Comparison of ENCODE assay signal across 11 cellular contexts in the genomic region with DNA sequence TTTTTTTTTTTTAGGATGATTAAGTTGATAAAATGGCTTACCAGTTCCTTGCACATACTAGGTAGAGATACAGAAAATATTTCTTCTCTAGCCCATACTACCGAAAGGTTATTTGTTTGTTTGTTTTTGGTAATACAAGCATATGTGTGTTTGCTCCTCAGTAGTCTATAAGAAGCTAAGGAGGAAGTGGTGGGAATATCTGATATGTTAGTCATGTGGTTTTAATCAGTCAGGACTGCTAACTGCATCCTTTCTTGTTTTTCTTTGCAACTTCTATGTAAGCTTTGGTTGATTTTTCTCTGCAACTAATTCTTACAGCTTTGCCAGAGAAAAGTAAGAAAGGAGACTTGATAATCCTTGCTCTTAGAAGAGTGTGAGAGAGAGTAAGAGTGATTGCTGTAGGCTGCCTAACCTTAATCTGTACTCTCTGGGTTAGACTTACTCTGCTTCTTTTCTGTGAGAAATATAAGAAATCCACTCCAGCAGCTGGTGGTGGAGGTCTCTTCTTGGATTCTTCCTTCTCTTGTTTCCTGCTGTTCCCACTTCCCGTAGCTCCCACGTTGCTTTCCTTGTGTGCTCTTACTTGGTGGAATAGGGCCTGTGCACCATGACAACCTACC. TPM values are rescaled to one million over a fixed set of nuclear protein-coding genes. Genes with fewer than 3 reads are reported as not detected.
DNase-seq lines count a peak whose midpoint lies in the region; ATAC-seq and TF ChIP-seq lines count a peak whose summit lies in the region.
"Had no signal": no experiment of that assay in that cellular context is flagged by ENCODE, and none has a peak within 500 bp of the region (broad histone marks: within the 10 kb centered on the region; RNA-seq: fewer than 3 reads in every experiment).

No MANE protein-coding gene starts in this region.

- H3K27ac ChIP-seq in AG04450 (ENCODE audit: low read depth, low read length): no peak overlapping the region
- peak overlapping the region; percentile 14 to 18 for H3K27ac ChIP-seq in ascending aorta
- no peak overlapping the region for H3K27ac ChIP-seq in GM23338 (ENCODE audit: low read depth)

- no peaks in the 10 kb centered on the region for H3K36me3 ChIP-seq in ascending aorta
- H3K36me3 ChIP-seq in GM23338 (ENCODE audit: insufficient read depth): no peaks in the 10 kb centered on the region

- H3K27ac Mint-ChIP-seq in GM23338: no peak overlapping the region

- no peaks in the 10 kb centered on the region for H3K9me3 Mint-ChIP-seq in GM23338

- no peaks in the 10 kb centered on the region for H3F3A ChIP-seq in GM23338 (replicated peaks; ENCODE audit: low read depth)

- in situ Hi-C loops in KBM-7 (cut with MboI; ENCODE audit: low pct_unique_long_range_greater_than_20kb, low sequenced_read_pairs): no loop called here

- H3K4me3 ChIP-seq in AG04450 (ENCODE audit: low read depth, low read length) (no peak overlapping the region), ascending aorta (no peak overlapping the region), GM23338 (no peak overlapping the region)

- no peak overlapping the region for H3K4me2 ChIP-seq in GM23338

- H4K20me1 ChIP-seq in GM23338 (replicated peaks; ENCODE audit: insufficient read depth): peaks cover 3% of the 10 kb centered on the region; the same call in 1 of the 2 replicates

- no peaks in the 10 kb centered on the region for H3K36me3 Mint-ChIP-seq in GM23338 (ENCODE audit: low read depth)

- intact Hi-C loops in ascending aorta (cut with DNase I): no loop called here

- H3K27me3 ChIP-seq in AG04450 (ENCODE audit: control insufficient read depth, insufficient read depth, low read length) (no peaks in the 10 kb centered on the region), ascending aorta (no peaks in the 10 kb centered on the region), GM23338 (ENCODE audit: insufficient read depth) (no peaks in the 10 kb centered on the region)

- H3K27me3 Mint-ChIP-seq in GM23338 (ENCODE audit: insufficient read depth, low read depth, poor library complexity): peaks cover 4% of the 10 kb centered on the region

- ATAC-seq in HG03135 (IDR thresholded peaks at IDR 0.05; ENCODE audit: unreplicated experiment) (no peak), GM18861 (IDR thresholded peaks at IDR 0.05; ENCODE audit: unreplicated experiment) (no peak), HG03175 (IDR thresholded peaks at IDR 0.05; ENCODE audit: unreplicated experiment) (no peak), GM23338 (no peak)

- no peaks in the 10 kb centered on the region for H3K9me2 ChIP-seq in GM23338 (ENCODE audit: insufficient read depth)

- no peak overlapping the region for H3K4me3 Mint-ChIP-seq in GM23338

- POLR2A ChIA-PET in AG04450 (lab: Yijun Ruan, JAX): interaction anchor here (0.7 to 1.9 kb wide), 2 partner anchors 28 to 387 kb away, joined by 6 read pairs; partner anchors contain the start of gene SEPTIN11

- CTCF ChIA-PET in AG04450 (lab: Charles Lee): interaction anchor here (0.7 to 1.5 kb wide), 2 partner anchors 25 to 238 kb away, joined by 3 to 9 read pairs; no protein-coding TSS in a partner anchor

- H3K9me3 ChIP-seq in AG04450 (ENCODE audit: control insufficient read depth, insufficient read depth, low read length) (no peaks in the 10 kb centered on the region), ascending aorta (no peaks in the 10 kb centered on the region)

- H3K4me1 ChIP-seq in ascending aorta: peaks cover 0 to 31% of the 10 kb centered on the region in 2 donors
- peaks cover 23% of the 10 kb centered on the region for H3K4me1 ChIP-seq in GM23338 (ENCODE audit: insufficient read depth)

- peaks cover 72% of the 10 kb centered on the region for H3K79me2 ChIP-seq in GM23338 (replicated peaks; ENCODE audit: insufficient read depth)

- H2AFZ ChIP-seq in GM23338: no peak overlapping the region

- peak; percentile 50 for DNase-seq in AG04450 (ENCODE audit: low read depth, low spot score)
- peak; percentile 28 for DNase-seq in KBM-7
- no peak for DNase-seq in ascending aorta (ENCODE audit: low spot score in 2 of 2)
- peak; percentile 90 for DNase-seq in iris pigment epithelial cell (ENCODE audit: low read depth)
- no peak for DNase-seq in GM23338 (ENCODE audit: low spot score)
- DNase-seq: cerebellar nuclear complex, NCI-H187, SHP77 treated with DMSO at 0.1 percent for 48 hours had no signal

- TF ChIP-seq CTCF in AG04450 (IDR thresholded peaks at IDR 0.05; ENCODE audit: low read depth, low read length) (no peak), ascending aorta (IDR thresholded peaks at IDR 0.05) (no peak), GM23338 (conservative IDR thresholded peaks at IDR 0.05; ENCODE audit: low read depth in 2 of 2) (no peak)

- H3K4me1 Mint-ChIP-seq in GM23338: peaks cover 41% of the 10 kb centered on the region

TF ChIP-seq in GM23338, 12 proteins besides CTCF, POLR2A, EP300 and RAD21 (continues in another document):
- TF ChIP-seq, protein P1, sequence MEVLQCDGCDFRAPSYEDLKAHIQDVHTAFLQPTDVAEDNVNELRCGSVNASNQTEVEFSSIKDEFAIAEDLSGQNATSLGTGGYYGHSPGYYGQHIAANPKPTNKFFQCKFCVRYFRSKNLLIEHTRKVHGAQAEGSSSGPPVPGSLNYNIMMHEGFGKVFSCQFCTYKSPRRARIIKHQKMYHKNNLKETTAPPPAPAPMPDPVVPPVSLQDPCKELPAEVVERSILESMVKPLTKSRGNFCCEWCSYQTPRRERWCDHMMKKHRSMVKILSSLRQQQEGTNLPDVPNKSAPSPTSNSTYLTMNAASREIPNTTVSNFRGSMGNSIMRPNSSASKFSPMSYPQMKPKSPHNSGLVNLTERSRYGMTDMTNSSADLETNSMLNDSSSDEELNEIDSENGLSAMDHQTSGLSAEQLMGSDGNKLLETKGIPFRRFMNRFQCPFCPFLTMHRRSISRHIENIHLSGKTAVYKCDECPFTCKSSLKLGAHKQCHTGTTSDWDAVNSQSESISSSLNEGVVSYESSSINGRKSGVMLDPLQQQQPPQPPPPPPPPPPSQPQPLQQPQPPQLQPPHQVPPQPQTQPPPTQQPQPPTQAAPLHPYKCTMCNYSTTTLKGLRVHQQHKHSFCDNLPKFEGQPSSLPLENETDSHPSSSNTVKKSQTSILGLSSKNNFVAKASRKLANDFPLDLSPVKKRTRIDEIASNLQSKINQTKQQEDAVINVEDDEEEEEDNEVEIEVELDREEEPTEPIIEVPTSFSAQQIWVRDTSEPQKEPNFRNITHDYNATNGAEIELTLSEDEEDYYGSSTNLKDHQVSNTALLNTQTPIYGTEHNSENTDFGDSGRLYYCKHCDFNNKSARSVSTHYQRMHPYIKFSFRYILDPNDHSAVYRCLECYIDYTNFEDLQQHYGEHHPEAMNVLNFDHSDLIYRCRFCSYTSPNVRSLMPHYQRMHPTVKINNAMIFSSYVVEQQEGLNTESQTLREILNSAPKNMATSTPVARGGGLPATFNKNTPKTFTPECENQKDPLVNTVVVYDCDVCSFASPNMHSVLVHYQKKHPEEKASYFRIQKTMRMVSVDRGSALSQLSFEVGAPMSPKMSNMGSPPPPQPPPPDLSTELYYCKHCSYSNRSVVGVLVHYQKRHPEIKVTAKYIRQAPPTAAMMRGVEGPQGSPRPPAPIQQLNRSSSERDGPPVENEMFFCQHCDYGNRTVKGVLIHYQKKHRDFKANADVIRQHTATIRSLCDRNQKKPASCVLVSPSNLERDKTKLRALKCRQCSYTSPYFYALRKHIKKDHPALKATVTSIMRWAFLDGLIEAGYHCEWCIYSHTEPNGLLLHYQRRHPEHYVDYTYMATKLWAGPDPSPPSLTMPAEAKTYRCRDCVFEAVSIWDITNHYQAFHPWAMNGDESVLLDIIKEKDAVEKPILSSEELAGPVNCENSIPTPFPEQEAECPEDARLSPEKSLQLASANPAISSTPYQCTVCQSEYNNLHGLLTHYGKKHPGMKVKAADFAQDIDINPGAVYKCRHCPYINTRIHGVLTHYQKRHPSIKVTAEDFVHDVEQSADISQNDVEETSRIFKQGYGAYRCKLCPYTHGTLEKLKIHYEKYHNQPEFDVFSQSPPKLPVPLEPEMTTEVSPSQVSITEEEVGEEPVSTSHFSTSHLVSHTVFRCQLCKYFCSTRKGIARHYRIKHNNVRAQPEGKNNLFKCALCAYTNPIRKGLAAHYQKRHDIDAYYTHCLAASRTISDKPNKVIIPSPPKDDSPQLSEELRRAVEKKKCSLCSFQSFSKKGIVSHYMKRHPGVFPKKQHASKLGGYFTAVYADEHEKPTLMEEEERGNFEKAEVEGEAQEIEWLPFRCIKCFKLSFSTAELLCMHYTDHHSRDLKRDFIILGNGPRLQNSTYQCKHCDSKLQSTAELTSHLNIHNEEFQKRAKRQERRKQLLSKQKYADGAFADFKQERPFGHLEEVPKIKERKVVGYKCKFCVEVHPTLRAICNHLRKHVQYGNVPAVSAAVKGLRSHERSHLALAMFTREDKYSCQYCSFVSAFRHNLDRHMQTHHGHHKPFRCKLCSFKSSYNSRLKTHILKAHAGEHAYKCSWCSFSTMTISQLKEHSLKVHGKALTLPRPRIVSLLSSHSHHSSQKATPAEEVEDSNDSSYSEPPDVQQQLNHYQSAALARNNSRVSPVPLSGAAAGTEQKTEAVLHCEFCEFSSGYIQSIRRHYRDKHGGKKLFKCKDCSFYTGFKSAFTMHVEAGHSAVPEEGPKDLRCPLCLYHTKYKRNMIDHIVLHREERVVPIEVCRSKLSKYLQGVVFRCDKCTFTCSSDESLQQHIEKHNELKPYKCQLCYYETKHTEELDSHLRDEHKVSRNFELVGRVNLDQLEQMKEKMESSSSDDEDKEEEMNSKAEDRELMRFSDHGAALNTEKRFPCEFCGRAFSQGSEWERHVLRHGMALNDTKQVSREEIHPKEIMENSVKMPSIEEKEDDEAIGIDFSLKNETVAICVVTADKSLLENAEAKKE (CRISPR knock-in tag; IDR thresholded peaks at IDR 0.05): no peak
- TF ChIP-seq STAT1 (IDR thresholded peaks at IDR 0.05; ENCODE audit: unreplicated experiment): no peak
- TF ChIP-seq EZH2phosphoT487 (IDR thresholded peaks at IDR 0.05; ENCODE audit: unreplicated experiment): no peak
- TF ChIP-seq EZH2 (IDR thresholded peaks at IDR 0.05; ENCODE audit: low read depth, unreplicated experiment): no peak
- TF ChIP-seq ETS1 (IDR thresholded peaks at IDR 0.05): no peak
- TF ChIP-seq CREB1 (CRISPR knock-in tag; IDR thresholded peaks at IDR 0.05; ENCODE audit: low read depth): no peak

RNA-seq across cellular contexts. Expression of gene SEPTIN11, which starts 28.3 kb away (rescaled TPM):
- 598 and 728 TPM in 2 replicates for polyA plus RNA-seq in AG04450 (2011; rRNA removed)
- 461 and 647 TPM in 2 replicates for polyA minus RNA-seq in AG04450 (2011; rRNA and poly(A)+ RNA removed)
- total RNA-seq in ascending aorta: 48.0 TPM
- total RNA-seq in GM23338 (2014; rRNA removed; shearing (Covaris generic)): 72.0 and 81.6 TPM in 2 replicates
- polyA plus RNA-seq in GM23338 (2016; fragmentation: Nextera tagmentation; extraction: Ambion mirVana): 57.3 and 80.0 TPM in 2 replicates

Comparison
In these comparisons a context has a peak if more than half of its experiments do, and no peak if none do; other contexts are left out.
1. DNase-seq: peak in AG04450 (single experiment), KBM-7 (single experiment) and iris pigment epithelial cell (single experiment); none in ascending aorta (0 of 2) and GM23338 (single experiment).
2. H3K27ac ChIP-seq: peak in ascending aorta (2 of 2); none in AG04450 (single experiment) and GM23338 (single experiment).